ENCODE assay signal across 1 cellular context in genomic region chr1:11918779-11919519, GRCh38.
TF ChIP-seq lines count a peak whose summit lies in the region.

No MANE protein-coding gene starts in this region.

TF ChIP-seq in GM12878, 131 proteins besides CTCF, POLR2A, EP300 and RAD21 (continued from another document):
- no peak for TF ChIP-seq RELB (IDR thresholded peaks at IDR 0.05; ENCODE audit: low read depth)
- TF ChIP-seq CREM (IDR thresholded peaks at IDR 0.05; ENCODE audit: low read depth), result no peak
- TF ChIP-seq MEF2A (IDR thresholded peaks at IDR 0.05; ENCODE audit: insufficient read depth, low read depth, low read length), result no peak
- no peak for TF ChIP-seq ZNF274 (IDR thresholded peaks at IDR 0.05; ENCODE audit: insufficient read depth, insufficient read length)
- TF ChIP-seq SUZ12 (IDR thresholded peaks at IDR 0.05; ENCODE audit: unreplicated experiment), result no peak
- TF ChIP-seq E4F1 (IDR thresholded peaks at IDR 0.05; ENCODE audit: borderline replicate concordance, partially characterized antibody), result no peak
- no peak for TF ChIP-seq NR2C2 (IDR thresholded peaks at IDR 0.05; ENCODE audit: borderline replicate concordance, control insufficient read depth, insufficient read length, low read depth)
- TF ChIP-seq IRF5 (IDR thresholded peaks at IDR 0.05; ENCODE audit: borderline replicate concordance), result no peak
- no peak for TF ChIP-seq ASH2L (IDR thresholded peaks at IDR 0.05; ENCODE audit: borderline replicate concordance, low read depth)
- no peak for TF ChIP-seq RBBP5 (conservative IDR thresholded peaks at IDR 0.05)
- TF ChIP-seq ETV6 (conservative IDR thresholded peaks at IDR 0.05 in 1 of 2, IDR thresholded peaks at IDR 0.05 in 1 of 2; ENCODE audit: borderline replicate concordance in 1 of 2, low read depth in 1 of 2), result no peak
- TF ChIP-seq MTA3 (IDR thresholded peaks at IDR 0.05; ENCODE audit: borderline replicate concordance, low read length), result no peak
- no peak for TF ChIP-seq SIX5 (IDR thresholded peaks at IDR 0.05; ENCODE audit: low read depth, low read length, severe bottlenecking)
- no peak for TF ChIP-seq BCLAF1 (IDR thresholded peaks at IDR 0.05)
- TF ChIP-seq SREBF2 (IDR thresholded peaks at IDR 0.05; ENCODE audit: low read length), result no peak
- no peak for TF ChIP-seq SKIL (IDR thresholded peaks at IDR 0.05; ENCODE audit: low read depth, poor library complexity, severe bottlenecking)
